In the genomic region with DNA sequence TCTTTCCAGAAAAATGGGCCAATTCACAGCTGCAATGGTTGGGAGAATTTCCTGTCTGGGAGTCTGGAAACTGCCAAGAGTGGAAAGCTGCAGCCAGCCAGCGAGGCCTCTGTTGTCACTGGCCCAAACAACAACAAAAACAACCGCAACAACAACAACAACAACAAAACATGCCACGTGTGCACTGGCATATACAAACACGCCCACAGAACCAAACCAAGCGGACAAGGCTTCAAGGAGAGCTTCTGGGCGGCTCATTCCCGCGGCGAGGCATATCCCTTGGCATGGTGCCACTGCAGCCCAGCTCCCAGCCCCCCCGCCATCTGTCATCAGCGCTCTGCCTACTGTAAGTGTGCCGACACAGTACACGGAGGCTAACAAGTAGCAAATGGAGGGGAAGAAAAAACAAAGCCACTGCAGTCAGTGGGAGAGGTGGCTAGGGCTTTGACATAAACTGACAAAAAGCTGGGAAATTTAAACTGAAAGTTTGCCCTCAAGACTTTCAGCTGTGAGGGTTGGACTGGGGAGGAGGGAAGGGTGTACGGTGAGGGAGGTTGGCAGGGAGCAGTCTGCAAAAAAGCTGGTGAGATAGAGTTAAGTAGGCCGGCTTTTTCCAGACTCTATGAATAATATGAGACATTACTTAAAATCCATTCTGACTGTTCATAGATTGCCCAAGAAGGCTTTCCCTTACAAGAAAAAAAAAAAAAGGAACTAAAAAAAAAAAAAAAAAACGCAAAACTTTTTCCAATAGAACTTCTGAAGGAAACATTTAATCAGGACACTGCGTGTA, we compare ENCODE assay signal across 8 cellular contexts.
DNase-seq lines count a peak whose midpoint lies in the region; ATAC-seq and TF ChIP-seq lines count a peak whose summit lies in the region.

No MANE protein-coding gene starts in this region.

- no peak overlapping the region for H2BK20ac ChIP-seq in H9 (ENCODE audit: low read depth, low read length, poor library complexity, severe bottlenecking)

- H3K27me3 ChIP-seq in H9 (ENCODE audit: insufficient read depth, low read length): no peaks in the 10 kb centered on the region

- H2BK120ac ChIP-seq in H9 (ENCODE audit: low read depth, low read length, poor library complexity, severe bottlenecking): no peak overlapping the region

- DNase-seq in H9: no peak
- DNase-seq in NCI-H82 treated with DMSO at 0.1 percent for 48 hours (lab: John Stamatoyannopoulos, UW; ENCODE audit: unreplicated experiment): peak; percentile 90
- DNase-seq in nucleus accumbens (lab: John Stamatoyannopoulos, UW): peak in 44 of 56 donors; percentile 2 to 82 (median 22)
- DNase-seq in activated effector memory CD4-positive, alpha-beta T cell treated with anti-CD3 and anti-CD28 coated beads, Interleukin-2, amount 50 U/mL, for 16 hours: no peak
- no peak for DNase-seq in activated gamma-delta T cell treated with Interleukin-2 at 50 U/mL for 16 hours
- DNase-seq in GM10248 (ENCODE audit: extremely low spot score): no peak

- H3K27ac Mint-ChIP-seq in H9: peak overlapping the region in 2 of 3 experiments; percentile 16 to 82; a peak in 4 of 7 replicates

- CTCF ChIA-PET in GM10248 (lab: Yijun Ruan, JAX): interaction anchor here (1.3 kb wide), 1 partner anchor 10 kb away, joined by 5 read pairs; no protein-coding TSS in a partner anchor

- H3K9me3 ChIP-seq in H9 (ENCODE audit: control insufficient read depth, low read depth, low read length): no peaks in the 10 kb centered on the region

- no peak overlapping the region for H3K4ac ChIP-seq in H9 (ENCODE audit: low read depth, low read length)

- WGBS in H9 (ENCODE audit: extremely low coverage, insufficient read length, low lambda C conversion rate): no CpG with 5 or more reads among the region's 17 CpGs

- peaks cover 12 to 14% of the 10 kb centered on the region in 2 experiments for H3K4me1 Mint-ChIP-seq in H9

- no peak overlapping the region for H2BK5ac ChIP-seq in H9 (ENCODE audit: insufficient read length, low read length)

- POLR2A ChIA-PET in GM10248 (lab: Yijun Ruan, JAX): no interaction called here

- H3K27ac ChIP-seq in H9 (ENCODE audit: insufficient read length, low read depth, low read length): no peak overlapping the region

- ATAC-seq in esophagus mucosa (peak; percentile 28), GM18861 (IDR thresholded peaks at IDR 0.05; ENCODE audit: unreplicated experiment) (no peak)

- H2BK15ac ChIP-seq in H9 (ENCODE audit: low read depth, low read length): no peak overlapping the region

- no peak overlapping the region for H3K23ac ChIP-seq in H9 (ENCODE audit: insufficient read length, low read depth, low read length)

- no peak for TF ChIP-seq CTCF in H9 (conservative IDR thresholded peaks at IDR 0.05)
- no peak for TF ChIP-seq CTCF in GM10248 (IDR thresholded peaks at IDR 0.05; ENCODE audit: control extremely low read depth, extremely low read depth, low read depth, missing control alignments)

- no peak overlapping the region for H2BK12ac ChIP-seq in H9 (ENCODE audit: insufficient read length, low read depth, low read length)

- H3K23me2 ChIP-seq in H9 (ENCODE audit: insufficient read length, low read depth, low read length, poor library complexity, severe bottlenecking): no peaks in the 10 kb centered on the region

- no peak overlapping the region for H4K91ac ChIP-seq in H9 (ENCODE audit: insufficient read length, low read depth, low read length)

- no peaks in the 10 kb centered on the region for H3K79me1 ChIP-seq in H9 (ENCODE audit: insufficient read depth, low read depth, low read length, poor library complexity, severe bottlenecking)

- no peaks in the 10 kb centered on the region for H3K79me2 ChIP-seq in H9 (ENCODE audit: insufficient read depth, low read length)

- no peaks in the 10 kb centered on the region for H3K27me3 Mint-ChIP-seq in H9 (ENCODE audit: low read depth)

- H4K8ac ChIP-seq in H9 (replicated peaks; ENCODE audit: insufficient read length, low read depth, low read length): no peak overlapping the region

- no peak overlapping the region for H4K5ac ChIP-seq in H9 (ENCODE audit: insufficient read length, low read depth, low read length)

- no peak overlapping the region for H2AFZ ChIP-seq in H9 (ENCODE audit: low read length)

- no peaks in the 10 kb centered on the region; a peak in 1 of 5 replicates for H3K9me3 Mint-ChIP-seq in H9

- no peak overlapping the region for H3K56ac ChIP-seq in H9 (ENCODE audit: insufficient read length, low read depth, low read length)

- H3K14ac ChIP-seq in H9 (ENCODE audit: insufficient read depth, low read length): no peak overlapping the region

- H3K18ac ChIP-seq in H9 (ENCODE audit: insufficient read length, low read depth, low read length): no peak overlapping the region

- no peak overlapping the region for H3K9ac ChIP-seq in H9 (ENCODE audit: extremely low read depth, insufficient read length, low read length)

- H2AK5ac ChIP-seq in H9 (ENCODE audit: insufficient read length, low read length): no peak overlapping the region

- no peak overlapping the region for H3K4me2 ChIP-seq in H9 (ENCODE audit: insufficient read depth, insufficient read length, low read length)

- H3T11ph ChIP-seq in H9 (ENCODE audit: low read length): no peak overlapping the region

- H3K4me1 ChIP-seq in H9 (ENCODE audit: insufficient read depth, low read length): no peaks in the 10 kb centered on the region

- no peaks in the 10 kb centered on the region for H4K20me1 ChIP-seq in H9 (ENCODE audit: control insufficient read depth, insufficient read depth, insufficient read length)

- no peak overlapping the region for H3K4me3 Mint-ChIP-seq in H9

- H3K36me3 Mint-ChIP-seq in H9 (ENCODE audit: insufficient read depth in 1 of 3, low read depth in 3 of 3): no peaks in the 10 kb centered on the region

Comparison
In these comparisons a context has a peak if more than half of its experiments do, and no peak if none do; other contexts are left out.
1. DNase-seq: peak in NCI-H82 treated with DMSO at 0.1 percent for 48 hours (single experiment) and nucleus accumbens (44 of 56); none in H9 (single experiment), activated effector memory CD4-positive, alpha-beta T cell treated with anti-CD3 and anti-CD28 coated beads, Interleukin-2, amount 50 U/mL, for 16 hours (single experiment), activated gamma-delta T cell treated with Interleukin-2 at 50 U/mL for 16 hours (single experiment) and GM10248 (single experiment).